8 cellular contexts compared by ENCODE assay signal in the genomic region with DNA sequence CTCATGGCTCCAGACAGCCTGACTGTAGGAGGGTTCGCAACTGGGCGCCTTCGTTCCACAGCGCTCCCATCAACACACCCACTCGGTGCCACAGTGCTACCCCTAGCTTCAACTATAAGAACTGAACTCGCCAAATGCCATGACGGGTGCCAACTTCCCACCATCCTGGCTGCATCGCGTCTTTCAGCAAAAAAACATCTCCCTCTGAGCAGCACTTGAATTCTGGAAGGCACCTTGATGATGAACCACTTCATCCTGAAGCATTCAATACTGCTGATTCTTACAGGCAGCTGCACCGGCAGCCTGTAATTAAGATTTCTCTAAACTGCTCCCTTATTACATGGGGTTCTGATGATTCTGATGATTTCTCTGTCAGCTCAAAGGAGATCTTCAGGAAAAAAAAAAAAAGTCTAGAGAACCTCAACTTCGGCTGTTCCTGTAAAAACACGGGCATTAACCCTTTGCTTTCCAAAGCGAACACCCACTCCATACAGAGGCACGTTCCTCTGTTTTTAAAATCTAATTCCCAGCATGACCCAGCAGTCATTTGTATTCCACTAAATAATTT. TPM values are rescaled to one million over a fixed set of nuclear protein-coding genes. Genes with fewer than 3 reads are reported as not detected.
DNase-seq lines count a peak whose midpoint lies in the region; ATAC-seq and TF ChIP-seq lines count a peak whose summit lies in the region.

No MANE protein-coding gene starts in this region.

- H3K27me3 Mint-ChIP-seq in activated naive CD8-positive, alpha-beta T cell treated with anti-CD3 and anti-CD28 coated beads, Interleukin-2, amount 50 U/mL, for 24 hours, result peaks cover 25% of the 10 kb centered on the region

- H3K9me3 Mint-ChIP-seq in activated naive CD8-positive, alpha-beta T cell treated with anti-CD3 and anti-CD28 coated beads, Interleukin-2, amount 50 U/mL, for 24 hours, result no peaks in the 10 kb centered on the region

- H3K9me3 ChIP-seq in Peyer's patch (no peaks in the 10 kb centered on the region), cardiac muscle cell (ENCODE audit: low read depth) (no peaks in the 10 kb centered on the region), aorta (ENCODE audit: control insufficient read depth, low read length) (no peaks in the 10 kb centered on the region)

- WGBS in aorta, 2 donors, result 0% methylated on average over 14 of the region's 14 CpGs

- peak; percentile 12 to 54 (median 44) for TF ChIP-seq CTCF in Peyer's patch (IDR thresholded peaks at IDR 0.05)
- TF ChIP-seq CTCF in cardiac muscle cell (IDR thresholded peaks at IDR 0.05; ENCODE audit: low read depth, low read length), result peak; percentile 42
- no peak for TF ChIP-seq CTCF in omental fat pad (IDR thresholded peaks at IDR 0.05)

- DNase-seq in Ammon's horn (ENCODE audit: low spot score), result peak; percentile 86
- DNase-seq in H4 (ENCODE audit: low spot score), result peak; percentile 86
- DNase-seq in Peyer's patch, result peak; percentile 42 to 74 (median 63)
- peak; percentile 33 for DNase-seq in activated naive CD8-positive, alpha-beta T cell treated with anti-CD3 and anti-CD28 coated beads, Interleukin-2, amount 50 U/mL, for 24 hours
- DNase-seq in cardiac muscle cell (ENCODE audit: low read depth in 1 of 2, low spot score in 1 of 2), result peak; percentile 36 to 45
- DNase-seq in omental fat pad (ENCODE audit: low spot score), result no peak
- peak; percentile 83 to 87 for DNase-seq in aorta

- ATAC-seq in activated naive CD8-positive, alpha-beta T cell treated with anti-CD3 and anti-CD28 coated beads, Interleukin-2, amount 50 U/mL, for 24 hours, result peak; percentile 55
- peak; percentile 68 for ATAC-seq in omental fat pad (ENCODE audit: low FRiP score)
- peak; percentile 82 for ATAC-seq in aorta (ENCODE audit: low FRiP score)
- no peak for ATAC-seq in HG03045 (IDR thresholded peaks at IDR 0.05; ENCODE audit: unreplicated experiment)

- H3K27ac ChIP-seq in Peyer's patch, result peak overlapping the region in 2 of 4 donors; percentile 88 to 89
- H3K27ac ChIP-seq in cardiac muscle cell, result no peak overlapping the region
- H3K27ac ChIP-seq in aorta (ENCODE audit: low read depth in 1 of 2, low read length in 2 of 2), result peak overlapping the region in 1 of 2 donors; percentile 36

- H3K4me1 ChIP-seq in Peyer's patch (peaks cover 0 to 54% (median 5%) of the 10 kb centered on the region in 4 donors), cardiac muscle cell (ENCODE audit: low read depth) (no peaks in the 10 kb centered on the region), aorta (ENCODE audit: control insufficient read depth in 1 of 2, insufficient read depth in 2 of 2, low read length in 2 of 2) (no peaks in the 10 kb centered on the region)

- no peaks in the 10 kb centered on the region for H3K27me3 ChIP-seq in Peyer's patch
- H3K27me3 ChIP-seq in cardiac muscle cell, result no peaks in the 10 kb centered on the region
- H3K27me3 ChIP-seq in aorta (ENCODE audit: control insufficient read depth in 1 of 2, insufficient read depth in 2 of 2, low read length in 1 of 2), result no peaks in the 10 kb centered on the region

- peak overlapping the region; percentile 82 to 99 (median 86) for H3K4me3 ChIP-seq in Peyer's patch
- H3K4me3 ChIP-seq in cardiac muscle cell, result peak overlapping the region; percentile 99
- H3K4me3 ChIP-seq in aorta (ENCODE audit: low read length in 2 of 2), result peak overlapping the region; percentile 91 to 98

- H3K4me1 Mint-ChIP-seq in activated naive CD8-positive, alpha-beta T cell treated with anti-CD3 and anti-CD28 coated beads, Interleukin-2, amount 50 U/mL, for 24 hours, result peaks cover 22% of the 10 kb centered on the region

- intact Hi-C loops in aorta (cut with DNase I), result loop anchor here (2.0 to 5.0 kb wide), 4 partner anchors 46 to 109 kb away; no protein-coding TSS in a partner anchor

- H3K4me3 Mint-ChIP-seq in activated naive CD8-positive, alpha-beta T cell treated with anti-CD3 and anti-CD28 coated beads, Interleukin-2, amount 50 U/mL, for 24 hours, result peak overlapping the region; percentile 83

- H3K36me3 ChIP-seq in Peyer's patch, result no peaks in the 10 kb centered on the region
- H3K36me3 ChIP-seq in cardiac muscle cell, result no peaks in the 10 kb centered on the region
- no peaks in the 10 kb centered on the region for H3K36me3 ChIP-seq in aorta (ENCODE audit: control insufficient read depth in 1 of 2, insufficient read depth in 2 of 2, low read length in 1 of 2)

- H3K27ac Mint-ChIP-seq in activated naive CD8-positive, alpha-beta T cell treated with anti-CD3 and anti-CD28 coated beads, Interleukin-2, amount 50 U/mL, for 24 hours, result peak overlapping the region; percentile 59

- no peaks in the 10 kb centered on the region for H3K36me3 Mint-ChIP-seq in activated naive CD8-positive, alpha-beta T cell treated with anti-CD3 and anti-CD28 coated beads, Interleukin-2, amount 50 U/mL, for 24 hours (ENCODE audit: low read depth)

- TF ChIP-seq POLR2A in Peyer's patch (IDR thresholded peaks at IDR 0.05), result no peak

RNA-seq across cellular contexts. Expression of a gene that starts 1.2 kb away (rescaled TPM):
- total RNA-seq in H4 (2014; rRNA removed; shearing (Covaris generic)), result 7.4 and 9.8 TPM in 2 replicates
- total RNA-seq in Peyer's patch, result 10 to 100 TPM; 19.0 to 70.7 (median 45.6) TPM
- 30.9 and 32.4 TPM in 2 replicates for total RNA-seq in cardiac muscle cell
- polyA plus RNA-seq in cardiac muscle cell, result 20.2 and 25.2 TPM in 2 replicates
- total RNA-seq in omental fat pad, result 10 to 100 TPM; 34.2 to 87.0 (median 60.2) TPM
- total RNA-seq in aorta, result 10 to 100 TPM; 60.5 to 63.7 TPM
- 10 to 100 TPM; 20.2 to 37.6 TPM for polyA plus RNA-seq in aorta

Comparison
In these comparisons a context has a peak if more than half of its experiments do, and no peak if none do; other contexts are left out.
1. CTCF ChIP-seq: peak in Peyer's patch (6 of 6) and cardiac muscle cell (single experiment); none in omental fat pad (0 of 3).
2. Peak in every context shown above with its lines, with median percentiles within 50 percentile points of each other: H3K4me3 ChIP-seq.